In the genomic region with DNA sequence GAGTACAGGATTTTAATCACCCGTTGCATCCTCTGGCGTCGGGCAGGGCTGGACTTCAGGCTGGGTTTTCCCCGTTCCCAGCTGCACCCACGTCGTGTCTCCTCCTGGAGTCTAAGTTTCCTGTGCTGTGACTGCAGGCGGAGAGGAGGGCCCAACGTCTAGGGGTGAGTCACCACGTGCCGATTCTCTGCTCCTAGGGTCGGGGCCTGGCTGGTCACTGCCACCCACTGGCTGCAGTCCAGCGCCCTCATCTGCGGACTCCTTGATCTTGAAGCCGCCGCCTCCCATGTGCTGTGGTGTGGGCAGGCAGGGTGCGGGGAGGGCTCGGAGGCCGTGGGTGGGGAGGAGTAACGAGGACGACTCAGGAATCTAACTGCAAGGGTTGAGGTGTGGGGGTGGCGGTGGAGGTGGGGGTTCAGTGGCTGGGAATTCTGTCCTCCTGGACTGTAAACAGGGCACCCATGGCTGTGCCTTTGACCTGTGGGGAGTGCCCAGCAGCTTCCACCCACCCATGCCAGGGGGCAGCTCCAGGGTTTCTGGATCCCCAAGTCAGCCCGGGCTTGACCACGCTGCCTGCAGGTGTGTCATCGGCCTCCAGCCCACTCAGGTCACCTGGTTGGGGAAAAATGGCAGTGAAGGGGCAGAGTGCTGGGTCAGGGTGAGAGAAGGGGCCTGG, we compare ENCODE assay signal across 1 cellular context.
TF ChIP-seq lines count a peak whose summit lies in the region.

No MANE protein-coding gene starts in this region.

TF ChIP-seq in K562, 482 proteins besides CTCF, POLR2A, EP300 and RAD21 (continued from another document and continues in another):
- TF ChIP-seq, protein P1, sequence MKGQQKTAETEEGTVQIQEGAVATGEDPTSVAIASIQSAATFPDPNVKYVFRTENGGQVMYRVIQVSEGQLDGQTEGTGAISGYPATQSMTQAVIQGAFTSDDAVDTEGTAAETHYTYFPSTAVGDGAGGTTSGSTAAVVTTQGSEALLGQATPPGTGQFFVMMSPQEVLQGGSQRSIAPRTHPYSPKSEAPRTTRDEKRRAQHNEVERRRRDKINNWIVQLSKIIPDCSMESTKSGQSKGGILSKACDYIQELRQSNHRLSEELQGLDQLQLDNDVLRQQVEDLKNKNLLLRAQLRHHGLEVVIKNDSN (CRISPR knock-in tag; IDR thresholded peaks at IDR 0.05), result peak; percentile 79
- TF ChIP-seq MCM5 (IDR thresholded peaks at IDR 0.05; ENCODE audit: low read depth), result no peak
- TF ChIP-seq, protein P2, sequence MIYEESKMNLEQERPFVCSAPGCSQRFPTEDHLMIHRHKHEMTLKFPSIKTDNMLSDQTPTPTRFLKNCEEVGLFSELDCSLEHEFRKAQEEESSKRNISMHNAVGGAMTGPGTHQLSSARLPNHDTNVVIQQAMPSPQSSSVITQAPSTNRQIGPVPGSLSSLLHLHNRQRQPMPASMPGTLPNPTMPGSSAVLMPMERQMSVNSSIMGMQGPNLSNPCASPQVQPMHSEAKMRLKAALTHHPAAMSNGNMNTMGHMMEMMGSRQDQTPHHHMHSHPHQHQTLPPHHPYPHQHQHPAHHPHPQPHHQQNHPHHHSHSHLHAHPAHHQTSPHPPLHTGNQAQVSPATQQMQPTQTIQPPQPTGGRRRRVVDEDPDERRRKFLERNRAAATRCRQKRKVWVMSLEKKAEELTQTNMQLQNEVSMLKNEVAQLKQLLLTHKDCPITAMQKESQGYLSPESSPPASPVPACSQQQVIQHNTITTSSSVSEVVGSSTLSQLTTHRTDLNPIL (CRISPR knock-in tag; IDR thresholded peaks at IDR 0.05), result no peak
- no peak for TF ChIP-seq POU5F1 (IDR thresholded peaks at IDR 0.05; ENCODE audit: borderline replicate concordance, low read depth, low read length, partially characterized antibody)
- TF ChIP-seq GATA2 (CRISPR knock-in tag; IDR thresholded peaks at IDR 0.05), result no peak
- TF ChIP-seq, protein P3, sequence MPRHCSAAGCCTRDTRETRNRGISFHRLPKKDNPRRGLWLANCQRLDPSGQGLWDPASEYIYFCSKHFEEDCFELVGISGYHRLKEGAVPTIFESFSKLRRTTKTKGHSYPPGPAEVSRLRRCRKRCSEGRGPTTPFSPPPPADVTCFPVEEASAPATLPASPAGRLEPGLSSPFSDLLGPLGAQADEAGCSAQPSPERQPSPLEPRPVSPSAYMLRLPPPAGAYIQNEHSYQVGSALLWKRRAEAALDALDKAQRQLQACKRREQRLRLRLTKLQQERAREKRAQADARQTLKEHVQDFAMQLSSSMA (CRISPR knock-in tag; IDR thresholded peaks at IDR 0.05), result no peak
- no peak for TF ChIP-seq ZNF347 (CRISPR knock-in tag; IDR thresholded peaks at IDR 0.05; ENCODE audit: low read depth)
- 0 out of 2 replicates have a peak, but pooled peaks have one; percentile 41 for TF ChIP-seq ARID1B (IDR thresholded peaks at IDR 0.05)
- no peak for TF ChIP-seq CREBBP (IDR thresholded peaks at IDR 0.05; ENCODE audit: low read depth, low read length)
- TF ChIP-seq ZNF143 (CRISPR knock-in tag; IDR thresholded peaks at IDR 0.05), result no peak
- peak; percentile 62 for TF ChIP-seq ZFX (CRISPR knock-in tag; IDR thresholded peaks at IDR 0.05)
- TF ChIP-seq CBX8 (IDR thresholded peaks at IDR 0.05; ENCODE audit: borderline replicate concordance, extremely low read depth, low read depth, low read length, poor library complexity, severe bottlenecking), result no peak
- TF ChIP-seq PHF8 (IDR thresholded peaks at IDR 0.05; ENCODE audit: borderline replicate concordance, low read length), result no peak
- no peak for TF ChIP-seq ZNF121 (CRISPR knock-in tag; conservative IDR thresholded peaks at IDR 0.05)
- TF ChIP-seq HEY1 (CRISPR knock-in tag; IDR thresholded peaks at IDR 0.05; ENCODE audit: borderline replicate concordance), result no peak
- TF ChIP-seq RBM17 (IDR thresholded peaks at IDR 0.05; ENCODE audit: borderline replicate concordance, low read depth, low read length), result no peak
- no peak for TF ChIP-seq KAT7 (CRISPR knock-in tag; IDR thresholded peaks at IDR 0.05; ENCODE audit: borderline replicate concordance)
- TF ChIP-seq, protein P4, sequence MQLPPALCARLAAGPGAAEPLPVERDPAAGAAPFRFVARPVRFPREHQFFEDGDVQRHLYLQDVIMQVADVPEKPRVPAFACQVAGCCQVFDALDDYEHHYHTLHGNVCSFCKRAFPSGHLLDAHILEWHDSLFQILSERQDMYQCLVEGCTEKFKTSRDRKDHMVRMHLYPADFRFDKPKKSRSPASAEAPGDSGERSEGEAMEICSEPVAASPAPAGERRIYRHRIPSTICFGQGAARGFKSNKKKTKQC (CRISPR knock-in tag; IDR thresholded peaks at IDR 0.05), result no peak
- TF ChIP-seq, protein P5, sequence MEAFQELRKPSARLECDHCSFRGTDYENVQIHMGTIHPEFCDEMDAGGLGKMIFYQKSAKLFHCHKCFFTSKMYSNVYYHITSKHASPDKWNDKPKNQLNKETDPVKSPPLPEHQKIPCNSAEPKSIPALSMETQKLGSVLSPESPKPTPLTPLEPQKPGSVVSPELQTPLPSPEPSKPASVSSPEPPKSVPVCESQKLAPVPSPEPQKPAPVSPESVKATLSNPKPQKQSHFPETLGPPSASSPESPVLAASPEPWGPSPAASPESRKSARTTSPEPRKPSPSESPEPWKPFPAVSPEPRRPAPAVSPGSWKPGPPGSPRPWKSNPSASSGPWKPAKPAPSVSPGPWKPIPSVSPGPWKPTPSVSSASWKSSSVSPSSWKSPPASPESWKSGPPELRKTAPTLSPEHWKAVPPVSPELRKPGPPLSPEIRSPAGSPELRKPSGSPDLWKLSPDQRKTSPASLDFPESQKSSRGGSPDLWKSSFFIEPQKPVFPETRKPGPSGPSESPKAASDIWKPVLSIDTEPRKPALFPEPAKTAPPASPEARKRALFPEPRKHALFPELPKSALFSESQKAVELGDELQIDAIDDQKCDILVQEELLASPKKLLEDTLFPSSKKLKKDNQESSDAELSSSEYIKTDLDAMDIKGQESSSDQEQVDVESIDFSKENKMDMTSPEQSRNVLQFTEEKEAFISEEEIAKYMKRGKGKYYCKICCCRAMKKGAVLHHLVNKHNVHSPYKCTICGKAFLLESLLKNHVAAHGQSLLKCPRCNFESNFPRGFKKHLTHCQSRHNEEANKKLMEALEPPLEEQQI (IDR thresholded peaks at IDR 0.05), result no peak
- TF ChIP-seq, protein P6, sequence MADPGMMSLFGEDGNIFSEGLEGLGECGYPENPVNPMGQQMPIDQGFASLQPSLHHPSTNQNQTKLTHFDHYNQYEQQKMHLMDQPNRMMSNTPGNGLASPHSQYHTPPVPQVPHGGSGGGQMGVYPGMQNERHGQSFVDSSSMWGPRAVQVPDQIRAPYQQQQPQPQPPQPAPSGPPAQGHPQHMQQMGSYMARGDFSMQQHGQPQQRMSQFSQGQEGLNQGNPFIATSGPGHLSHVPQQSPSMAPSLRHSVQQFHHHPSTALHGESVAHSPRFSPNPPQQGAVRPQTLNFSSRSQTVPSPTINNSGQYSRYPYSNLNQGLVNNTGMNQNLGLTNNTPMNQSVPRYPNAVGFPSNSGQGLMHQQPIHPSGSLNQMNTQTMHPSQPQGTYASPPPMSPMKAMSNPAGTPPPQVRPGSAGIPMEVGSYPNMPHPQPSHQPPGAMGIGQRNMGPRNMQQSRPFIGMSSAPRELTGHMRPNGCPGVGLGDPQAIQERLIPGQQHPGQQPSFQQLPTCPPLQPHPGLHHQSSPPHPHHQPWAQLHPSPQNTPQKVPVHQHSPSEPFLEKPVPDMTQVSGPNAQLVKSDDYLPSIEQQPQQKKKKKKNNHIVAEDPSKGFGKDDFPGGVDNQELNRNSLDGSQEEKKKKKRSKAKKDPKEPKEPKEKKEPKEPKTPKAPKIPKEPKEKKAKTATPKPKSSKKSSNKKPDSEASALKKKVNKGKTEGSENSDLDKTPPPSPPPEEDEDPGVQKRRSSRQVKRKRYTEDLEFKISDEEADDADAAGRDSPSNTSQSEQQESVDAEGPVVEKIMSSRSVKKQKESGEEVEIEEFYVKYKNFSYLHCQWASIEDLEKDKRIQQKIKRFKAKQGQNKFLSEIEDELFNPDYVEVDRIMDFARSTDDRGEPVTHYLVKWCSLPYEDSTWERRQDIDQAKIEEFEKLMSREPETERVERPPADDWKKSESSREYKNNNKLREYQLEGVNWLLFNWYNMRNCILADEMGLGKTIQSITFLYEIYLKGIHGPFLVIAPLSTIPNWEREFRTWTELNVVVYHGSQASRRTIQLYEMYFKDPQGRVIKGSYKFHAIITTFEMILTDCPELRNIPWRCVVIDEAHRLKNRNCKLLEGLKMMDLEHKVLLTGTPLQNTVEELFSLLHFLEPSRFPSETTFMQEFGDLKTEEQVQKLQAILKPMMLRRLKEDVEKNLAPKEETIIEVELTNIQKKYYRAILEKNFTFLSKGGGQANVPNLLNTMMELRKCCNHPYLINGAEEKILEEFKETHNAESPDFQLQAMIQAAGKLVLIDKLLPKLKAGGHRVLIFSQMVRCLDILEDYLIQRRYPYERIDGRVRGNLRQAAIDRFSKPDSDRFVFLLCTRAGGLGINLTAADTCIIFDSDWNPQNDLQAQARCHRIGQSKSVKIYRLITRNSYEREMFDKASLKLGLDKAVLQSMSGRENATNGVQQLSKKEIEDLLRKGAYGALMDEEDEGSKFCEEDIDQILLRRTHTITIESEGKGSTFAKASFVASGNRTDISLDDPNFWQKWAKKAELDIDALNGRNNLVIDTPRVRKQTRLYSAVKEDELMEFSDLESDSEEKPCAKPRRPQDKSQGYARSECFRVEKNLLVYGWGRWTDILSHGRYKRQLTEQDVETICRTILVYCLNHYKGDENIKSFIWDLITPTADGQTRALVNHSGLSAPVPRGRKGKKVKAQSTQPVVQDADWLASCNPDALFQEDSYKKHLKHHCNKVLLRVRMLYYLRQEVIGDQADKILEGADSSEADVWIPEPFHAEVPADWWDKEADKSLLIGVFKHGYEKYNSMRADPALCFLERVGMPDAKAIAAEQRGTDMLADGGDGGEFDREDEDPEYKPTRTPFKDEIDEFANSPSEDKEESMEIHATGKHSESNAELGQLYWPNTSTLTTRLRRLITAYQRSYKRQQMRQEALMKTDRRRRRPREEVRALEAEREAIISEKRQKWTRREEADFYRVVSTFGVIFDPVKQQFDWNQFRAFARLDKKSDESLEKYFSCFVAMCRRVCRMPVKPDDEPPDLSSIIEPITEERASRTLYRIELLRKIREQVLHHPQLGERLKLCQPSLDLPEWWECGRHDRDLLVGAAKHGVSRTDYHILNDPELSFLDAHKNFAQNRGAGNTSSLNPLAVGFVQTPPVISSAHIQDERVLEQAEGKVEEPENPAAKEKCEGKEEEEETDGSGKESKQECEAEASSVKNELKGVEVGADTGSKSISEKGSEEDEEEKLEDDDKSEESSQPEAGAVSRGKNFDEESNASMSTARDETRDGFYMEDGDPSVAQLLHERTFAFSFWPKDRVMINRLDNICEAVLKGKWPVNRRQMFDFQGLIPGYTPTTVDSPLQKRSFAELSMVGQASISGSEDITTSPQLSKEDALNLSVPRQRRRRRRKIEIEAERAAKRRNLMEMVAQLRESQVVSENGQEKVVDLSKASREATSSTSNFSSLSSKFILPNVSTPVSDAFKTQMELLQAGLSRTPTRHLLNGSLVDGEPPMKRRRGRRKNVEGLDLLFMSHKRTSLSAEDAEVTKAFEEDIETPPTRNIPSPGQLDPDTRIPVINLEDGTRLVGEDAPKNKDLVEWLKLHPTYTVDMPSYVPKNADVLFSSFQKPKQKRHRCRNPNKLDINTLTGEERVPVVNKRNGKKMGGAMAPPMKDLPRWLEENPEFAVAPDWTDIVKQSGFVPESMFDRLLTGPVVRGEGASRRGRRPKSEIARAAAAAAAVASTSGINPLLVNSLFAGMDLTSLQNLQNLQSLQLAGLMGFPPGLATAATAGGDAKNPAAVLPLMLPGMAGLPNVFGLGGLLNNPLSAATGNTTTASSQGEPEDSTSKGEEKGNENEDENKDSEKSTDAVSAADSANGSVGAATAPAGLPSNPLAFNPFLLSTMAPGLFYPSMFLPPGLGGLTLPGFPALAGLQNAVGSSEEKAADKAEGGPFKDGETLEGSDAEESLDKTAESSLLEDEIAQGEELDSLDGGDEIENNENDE (IDR thresholded peaks at IDR 0.05; ENCODE audit: low read depth, low read length), result no peak
- TF ChIP-seq, protein P7, sequence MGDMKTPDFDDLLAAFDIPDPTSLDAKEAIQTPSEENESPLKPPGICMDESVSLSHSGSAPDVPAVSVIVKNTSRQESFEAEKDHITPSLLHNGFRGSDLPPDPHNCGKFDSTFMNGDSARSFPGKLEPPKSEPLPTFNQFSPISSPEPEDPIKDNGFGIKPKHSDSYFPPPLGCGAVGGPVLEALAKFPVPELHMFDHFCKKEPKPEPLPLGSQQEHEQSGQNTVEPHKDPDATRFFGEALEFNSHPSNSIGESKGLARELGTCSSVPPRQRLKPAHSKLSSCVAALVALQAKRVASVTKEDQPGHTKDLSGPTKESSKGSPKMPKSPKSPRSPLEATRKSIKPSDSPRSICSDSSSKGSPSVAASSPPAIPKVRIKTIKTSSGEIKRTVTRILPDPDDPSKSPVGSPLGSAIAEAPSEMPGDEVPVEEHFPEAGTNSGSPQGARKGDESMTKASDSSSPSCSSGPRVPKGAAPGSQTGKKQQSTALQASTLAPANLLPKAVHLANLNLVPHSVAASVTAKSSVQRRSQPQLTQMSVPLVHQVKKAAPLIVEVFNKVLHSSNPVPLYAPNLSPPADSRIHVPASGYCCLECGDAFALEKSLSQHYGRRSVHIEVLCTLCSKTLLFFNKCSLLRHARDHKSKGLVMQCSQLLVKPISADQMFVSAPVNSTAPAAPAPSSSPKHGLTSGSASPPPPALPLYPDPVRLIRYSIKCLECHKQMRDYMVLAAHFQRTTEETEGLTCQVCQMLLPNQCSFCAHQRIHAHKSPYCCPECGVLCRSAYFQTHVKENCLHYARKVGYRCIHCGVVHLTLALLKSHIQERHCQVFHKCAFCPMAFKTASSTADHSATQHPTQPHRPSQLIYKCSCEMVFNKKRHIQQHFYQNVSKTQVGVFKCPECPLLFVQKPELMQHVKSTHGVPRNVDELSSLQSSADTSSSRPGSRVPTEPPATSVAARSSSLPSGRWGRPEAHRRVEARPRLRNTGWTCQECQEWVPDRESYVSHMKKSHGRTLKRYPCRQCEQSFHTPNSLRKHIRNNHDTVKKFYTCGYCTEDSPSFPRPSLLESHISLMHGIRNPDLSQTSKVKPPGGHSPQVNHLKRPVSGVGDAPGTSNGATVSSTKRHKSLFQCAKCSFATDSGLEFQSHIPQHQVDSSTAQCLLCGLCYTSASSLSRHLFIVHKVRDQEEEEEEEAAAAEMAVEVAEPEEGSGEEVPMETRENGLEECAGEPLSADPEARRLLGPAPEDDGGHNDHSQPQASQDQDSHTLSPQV (IDR thresholded peaks at IDR 0.05), result no peak
- TF ChIP-seq SP1 (CRISPR knock-in tag; IDR thresholded peaks at IDR 0.05), result no peak
- TF ChIP-seq, protein P8, sequence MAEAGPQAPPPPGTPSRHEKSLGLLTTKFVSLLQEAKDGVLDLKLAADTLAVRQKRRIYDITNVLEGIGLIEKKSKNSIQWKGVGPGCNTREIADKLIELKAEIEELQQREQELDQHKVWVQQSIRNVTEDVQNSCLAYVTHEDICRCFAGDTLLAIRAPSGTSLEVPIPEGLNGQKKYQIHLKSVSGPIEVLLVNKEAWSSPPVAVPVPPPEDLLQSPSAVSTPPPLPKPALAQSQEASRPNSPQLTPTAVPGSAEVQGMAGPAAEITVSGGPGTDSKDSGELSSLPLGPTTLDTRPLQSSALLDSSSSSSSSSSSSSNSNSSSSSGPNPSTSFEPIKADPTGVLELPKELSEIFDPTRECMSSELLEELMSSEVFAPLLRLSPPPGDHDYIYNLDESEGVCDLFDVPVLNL (CRISPR knock-in tag; IDR thresholded peaks at IDR 0.05; ENCODE audit: low read depth), result no peak
- TF ChIP-seq NCOA1 (IDR thresholded peaks at IDR 0.05; ENCODE audit: low read depth), result no peak
- TF ChIP-seq MTA1 (IDR thresholded peaks at IDR 0.05; ENCODE audit: borderline replicate concordance), result no peak
- TF ChIP-seq, protein P9, sequence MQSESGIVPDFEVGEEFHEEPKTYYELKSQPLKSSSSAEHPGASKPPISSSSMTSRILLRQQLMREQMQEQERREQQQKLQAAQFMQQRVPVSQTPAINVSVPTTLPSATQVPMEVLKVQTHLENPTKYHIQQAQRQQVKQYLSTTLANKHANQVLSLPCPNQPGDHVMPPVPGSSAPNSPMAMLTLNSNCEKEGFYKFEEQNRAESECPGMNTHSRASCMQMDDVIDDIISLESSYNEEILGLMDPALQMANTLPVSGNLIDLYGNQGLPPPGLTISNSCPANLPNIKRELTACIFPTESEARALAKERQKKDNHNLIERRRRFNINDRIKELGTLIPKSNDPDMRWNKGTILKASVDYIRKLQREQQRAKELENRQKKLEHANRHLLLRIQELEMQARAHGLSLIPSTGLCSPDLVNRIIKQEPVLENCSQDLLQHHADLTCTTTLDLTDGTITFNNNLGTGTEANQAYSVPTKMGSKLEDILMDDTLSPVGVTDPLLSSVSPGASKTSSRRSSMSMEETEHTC (IDR thresholded peaks at IDR 0.05), result no peak
